In the genomic region with DNA sequence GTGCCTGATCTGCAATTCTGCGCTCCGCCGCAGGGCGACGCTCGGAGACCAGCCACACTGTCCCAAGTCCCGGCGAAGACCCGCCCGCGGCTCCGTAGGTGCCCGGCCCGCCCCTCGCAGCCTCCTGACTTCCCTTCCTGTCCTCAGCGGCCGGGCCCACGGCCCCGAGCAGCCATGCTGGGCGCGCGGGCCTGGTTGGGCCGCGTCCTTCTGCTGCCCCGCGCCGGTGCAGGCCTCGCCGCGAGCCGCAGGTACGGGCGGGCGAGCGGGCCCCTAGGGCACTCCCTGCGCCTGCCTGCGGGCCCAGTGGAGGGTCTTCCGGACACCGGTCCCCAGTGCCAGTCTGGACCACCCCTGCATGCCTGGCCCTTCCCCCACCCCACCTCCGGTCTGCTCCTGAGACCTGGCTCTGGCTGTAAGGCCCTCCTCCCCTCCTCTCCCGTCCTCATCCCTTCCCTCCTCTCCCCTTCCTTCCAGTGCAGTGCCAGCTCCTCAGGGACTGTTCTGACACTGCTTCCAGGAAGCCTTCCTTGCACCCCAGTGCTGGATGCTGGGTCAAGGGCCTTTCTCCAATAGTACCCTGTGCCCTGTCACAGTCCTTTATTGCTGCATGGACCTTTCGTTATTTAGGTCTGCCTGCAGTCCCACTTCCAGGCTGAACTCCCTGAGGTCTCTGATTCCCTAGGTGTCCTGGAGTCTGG, we compare ENCODE assay signal across 1 cellular context.
A peak's percentile ranks its signal among the peaks of the same experiment; 100 is the strongest.
TF ChIP-seq lines count a peak whose summit lies in the region.

A gene (plus strand): TSS at position 140 of the 701 bp plus-strand sequence. CDS start 35 bp downstream, at position 175.

TF ChIP-seq in HepG2, 621 proteins besides CTCF, POLR2A, EP300 and RAD21 (continued from another document and continues in another):
- TF ChIP-seq, protein P1, sequence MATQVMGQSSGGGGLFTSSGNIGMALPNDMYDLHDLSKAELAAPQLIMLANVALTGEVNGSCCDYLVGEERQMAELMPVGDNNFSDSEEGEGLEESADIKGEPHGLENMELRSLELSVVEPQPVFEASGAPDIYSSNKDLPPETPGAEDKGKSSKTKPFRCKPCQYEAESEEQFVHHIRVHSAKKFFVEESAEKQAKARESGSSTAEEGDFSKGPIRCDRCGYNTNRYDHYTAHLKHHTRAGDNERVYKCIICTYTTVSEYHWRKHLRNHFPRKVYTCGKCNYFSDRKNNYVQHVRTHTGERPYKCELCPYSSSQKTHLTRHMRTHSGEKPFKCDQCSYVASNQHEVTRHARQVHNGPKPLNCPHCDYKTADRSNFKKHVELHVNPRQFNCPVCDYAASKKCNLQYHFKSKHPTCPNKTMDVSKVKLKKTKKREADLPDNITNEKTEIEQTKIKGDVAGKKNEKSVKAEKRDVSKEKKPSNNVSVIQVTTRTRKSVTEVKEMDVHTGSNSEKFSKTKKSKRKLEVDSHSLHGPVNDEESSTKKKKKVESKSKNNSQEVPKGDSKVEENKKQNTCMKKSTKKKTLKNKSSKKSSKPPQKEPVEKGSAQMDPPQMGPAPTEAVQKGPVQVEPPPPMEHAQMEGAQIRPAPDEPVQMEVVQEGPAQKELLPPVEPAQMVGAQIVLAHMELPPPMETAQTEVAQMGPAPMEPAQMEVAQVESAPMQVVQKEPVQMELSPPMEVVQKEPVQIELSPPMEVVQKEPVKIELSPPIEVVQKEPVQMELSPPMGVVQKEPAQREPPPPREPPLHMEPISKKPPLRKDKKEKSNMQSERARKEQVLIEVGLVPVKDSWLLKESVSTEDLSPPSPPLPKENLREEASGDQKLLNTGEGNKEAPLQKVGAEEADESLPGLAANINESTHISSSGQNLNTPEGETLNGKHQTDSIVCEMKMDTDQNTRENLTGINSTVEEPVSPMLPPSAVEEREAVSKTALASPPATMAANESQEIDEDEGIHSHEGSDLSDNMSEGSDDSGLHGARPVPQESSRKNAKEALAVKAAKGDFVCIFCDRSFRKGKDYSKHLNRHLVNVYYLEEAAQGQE (IDR thresholded peaks at IDR 0.05; ENCODE audit: borderline replicate concordance in 1 of 2, low read depth in 1 of 2, low read length in 2 of 2) = no peak; a peak in 1 of 4 replicates
- TF ChIP-seq, protein P2, sequence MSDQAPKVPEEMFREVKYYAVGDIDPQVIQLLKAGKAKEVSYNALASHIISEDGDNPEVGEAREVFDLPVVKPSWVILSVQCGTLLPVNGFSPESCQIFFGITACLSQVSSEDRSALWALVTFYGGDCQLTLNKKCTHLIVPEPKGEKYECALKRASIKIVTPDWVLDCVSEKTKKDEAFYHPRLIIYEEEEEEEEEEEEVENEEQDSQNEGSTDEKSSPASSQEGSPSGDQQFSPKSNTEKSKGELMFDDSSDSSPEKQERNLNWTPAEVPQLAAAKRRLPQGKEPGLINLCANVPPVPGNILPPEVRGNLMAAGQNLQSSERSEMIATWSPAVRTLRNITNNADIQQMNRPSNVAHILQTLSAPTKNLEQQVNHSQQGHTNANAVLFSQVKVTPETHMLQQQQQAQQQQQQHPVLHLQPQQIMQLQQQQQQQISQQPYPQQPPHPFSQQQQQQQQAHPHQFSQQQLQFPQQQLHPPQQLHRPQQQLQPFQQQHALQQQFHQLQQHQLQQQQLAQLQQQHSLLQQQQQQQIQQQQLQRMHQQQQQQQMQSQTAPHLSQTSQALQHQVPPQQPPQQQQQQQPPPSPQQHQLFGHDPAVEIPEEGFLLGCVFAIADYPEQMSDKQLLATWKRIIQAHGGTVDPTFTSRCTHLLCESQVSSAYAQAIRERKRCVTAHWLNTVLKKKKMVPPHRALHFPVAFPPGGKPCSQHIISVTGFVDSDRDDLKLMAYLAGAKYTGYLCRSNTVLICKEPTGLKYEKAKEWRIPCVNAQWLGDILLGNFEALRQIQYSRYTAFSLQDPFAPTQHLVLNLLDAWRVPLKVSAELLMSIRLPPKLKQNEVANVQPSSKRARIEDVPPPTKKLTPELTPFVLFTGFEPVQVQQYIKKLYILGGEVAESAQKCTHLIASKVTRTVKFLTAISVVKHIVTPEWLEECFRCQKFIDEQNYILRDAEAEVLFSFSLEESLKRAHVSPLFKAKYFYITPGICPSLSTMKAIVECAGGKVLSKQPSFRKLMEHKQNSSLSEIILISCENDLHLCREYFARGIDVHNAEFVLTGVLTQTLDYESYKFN (CRISPR knock-in tag; conservative IDR thresholded peaks at IDR 0.05) = no peak; the same call in 1 of the 2 replicates
- TF ChIP-seq ZNF605 (CRISPR knock-in tag; IDR thresholded peaks at IDR 0.05) = no peak; the same call in 1 of the 2 replicates
- peak; percentile 89 for TF ChIP-seq NFKB2 (CRISPR knock-in tag; IDR thresholded peaks at IDR 0.05; ENCODE audit: borderline replicate concordance)
- no peak for TF ChIP-seq PCBP2 (optimal IDR thresholded peaks at IDR 0.05; ENCODE audit: low read depth, low read length, poor library complexity, severe bottlenecking)
- TF ChIP-seq RFX5 (IDR thresholded peaks at IDR 0.05; ENCODE audit: low read depth, low read length) = no peak; the same call in 1 of the 2 replicates
- peak; percentile 55; the same call in 1 of the 2 replicates for TF ChIP-seq ZNF607 (CRISPR knock-in tag; IDR thresholded peaks at IDR 0.05; ENCODE audit: borderline replicate concordance)
- TF ChIP-seq ZNF10 (CRISPR knock-in tag; IDR thresholded peaks at IDR 0.05; ENCODE audit: borderline replicate concordance, low read depth) = no peak
- TF ChIP-seq ZNF670 (CRISPR knock-in tag; IDR thresholded peaks at IDR 0.05; ENCODE audit: borderline replicate concordance) = no peak; the same call in 1 of the 2 replicates
- TF ChIP-seq ZNF674 (CRISPR knock-in tag; IDR thresholded peaks at IDR 0.05; ENCODE audit: low read depth) = no peak
- TF ChIP-seq, protein P3, sequence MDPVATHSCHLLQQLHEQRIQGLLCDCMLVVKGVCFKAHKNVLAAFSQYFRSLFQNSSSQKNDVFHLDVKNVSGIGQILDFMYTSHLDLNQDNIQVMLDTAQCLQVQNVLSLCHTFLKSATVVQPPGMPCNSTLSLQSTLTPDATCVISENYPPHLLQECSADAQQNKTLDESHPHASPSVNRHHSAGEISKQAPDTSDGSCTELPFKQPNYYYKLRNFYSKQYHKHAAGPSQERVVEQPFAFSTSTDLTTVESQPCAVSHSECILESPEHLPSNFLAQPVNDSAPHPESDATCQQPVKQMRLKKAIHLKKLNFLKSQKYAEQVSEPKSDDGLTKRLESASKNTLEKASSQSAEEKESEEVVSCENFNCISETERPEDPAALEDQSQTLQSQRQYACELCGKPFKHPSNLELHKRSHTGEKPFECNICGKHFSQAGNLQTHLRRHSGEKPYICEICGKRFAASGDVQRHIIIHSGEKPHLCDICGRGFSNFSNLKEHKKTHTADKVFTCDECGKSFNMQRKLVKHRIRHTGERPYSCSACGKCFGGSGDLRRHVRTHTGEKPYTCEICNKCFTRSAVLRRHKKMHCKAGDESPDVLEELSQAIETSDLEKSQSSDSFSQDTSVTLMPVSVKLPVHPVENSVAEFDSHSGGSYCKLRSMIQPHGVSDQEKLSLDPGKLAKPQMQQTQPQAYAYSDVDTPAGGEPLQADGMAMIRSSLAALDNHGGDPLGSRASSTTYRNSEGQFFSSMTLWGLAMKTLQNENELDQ (CRISPR knock-in tag; IDR thresholded peaks at IDR 0.05; ENCODE audit: borderline replicate concordance) = no peak
- TF ChIP-seq, protein P4, sequence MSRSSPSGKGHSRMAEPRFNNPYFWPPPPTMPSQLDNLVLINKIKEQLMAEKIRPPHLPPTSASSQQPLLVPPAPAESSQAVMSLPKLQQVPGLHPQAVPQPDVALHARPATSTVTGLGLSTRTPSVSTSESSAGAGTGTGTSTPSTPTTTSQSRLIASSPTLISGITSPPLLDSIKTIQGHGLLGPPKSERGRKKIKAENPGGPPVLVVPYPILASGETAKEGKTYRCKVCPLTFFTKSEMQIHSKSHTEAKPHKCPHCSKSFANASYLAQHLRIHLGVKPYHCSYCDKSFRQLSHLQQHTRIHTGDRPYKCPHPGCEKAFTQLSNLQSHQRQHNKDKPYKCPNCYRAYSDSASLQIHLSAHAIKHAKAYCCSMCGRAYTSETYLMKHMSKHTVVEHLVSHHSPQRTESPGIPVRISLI (CRISPR knock-in tag; IDR thresholded peaks at IDR 0.05; ENCODE audit: borderline replicate concordance) = peak; percentile 51; the same call in 1 of the 2 replicates
- TF ChIP-seq NCOA2 (CRISPR knock-in tag; IDR thresholded peaks at IDR 0.05) = no peak; the same call in none of the 2 replicates
- TF ChIP-seq, protein P5, sequence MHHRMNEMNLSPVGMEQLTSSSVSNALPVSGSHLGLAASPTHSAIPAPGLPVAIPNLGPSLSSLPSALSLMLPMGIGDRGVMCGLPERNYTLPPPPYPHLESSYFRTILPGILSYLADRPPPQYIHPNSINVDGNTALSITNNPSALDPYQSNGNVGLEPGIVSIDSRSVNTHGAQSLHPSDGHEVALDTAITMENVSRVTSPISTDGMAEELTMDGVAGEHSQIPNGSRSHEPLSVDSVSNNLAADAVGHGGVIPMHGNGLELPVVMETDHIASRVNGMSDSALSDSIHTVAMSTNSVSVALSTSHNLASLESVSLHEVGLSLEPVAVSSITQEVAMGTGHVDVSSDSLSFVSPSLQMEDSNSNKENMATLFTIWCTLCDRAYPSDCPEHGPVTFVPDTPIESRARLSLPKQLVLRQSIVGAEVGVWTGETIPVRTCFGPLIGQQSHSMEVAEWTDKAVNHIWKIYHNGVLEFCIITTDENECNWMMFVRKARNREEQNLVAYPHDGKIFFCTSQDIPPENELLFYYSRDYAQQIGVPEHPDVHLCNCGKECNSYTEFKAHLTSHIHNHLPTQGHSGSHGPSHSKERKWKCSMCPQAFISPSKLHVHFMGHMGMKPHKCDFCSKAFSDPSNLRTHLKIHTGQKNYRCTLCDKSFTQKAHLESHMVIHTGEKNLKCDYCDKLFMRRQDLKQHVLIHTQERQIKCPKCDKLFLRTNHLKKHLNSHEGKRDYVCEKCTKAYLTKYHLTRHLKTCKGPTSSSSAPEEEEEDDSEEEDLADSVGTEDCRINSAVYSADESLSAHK (CRISPR knock-in tag; IDR thresholded peaks at IDR 0.05; ENCODE audit: borderline replicate concordance) = no peak
- no peak for TF ChIP-seq NFRKB (IDR thresholded peaks at IDR 0.05)
- no peak for TF ChIP-seq CC2D1A (CRISPR knock-in tag; IDR thresholded peaks at IDR 0.05)
- peak; percentile 79; the same call in 1 of the 2 replicates for TF ChIP-seq HOXD1 (CRISPR knock-in tag; IDR thresholded peaks at IDR 0.05)
- 0 out of 2 replicates have a peak, but pooled peaks have one; percentile 58 for TF ChIP-seq ZBTB3 (CRISPR knock-in tag; IDR thresholded peaks at IDR 0.05; ENCODE audit: borderline replicate concordance, low read depth)
- peak; percentile 19; the same call in 1 of the 2 replicates for TF ChIP-seq EED (CRISPR knock-in tag; IDR thresholded peaks at IDR 0.05)
- TF ChIP-seq HHEX (CRISPR knock-in tag; IDR thresholded peaks at IDR 0.05) = no peak
- TF ChIP-seq, protein P6, sequence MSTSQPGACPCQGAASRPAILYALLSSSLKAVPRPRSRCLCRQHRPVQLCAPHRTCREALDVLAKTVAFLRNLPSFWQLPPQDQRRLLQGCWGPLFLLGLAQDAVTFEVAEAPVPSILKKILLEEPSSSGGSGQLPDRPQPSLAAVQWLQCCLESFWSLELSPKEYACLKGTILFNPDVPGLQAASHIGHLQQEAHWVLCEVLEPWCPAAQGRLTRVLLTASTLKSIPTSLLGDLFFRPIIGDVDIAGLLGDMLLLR (CRISPR knock-in tag; IDR thresholded peaks at IDR 0.05) = 0 out of 2 replicates have a peak, but pooled peaks have one; percentile 20
- peak; percentile 89 for TF ChIP-seq ZNF788 (CRISPR knock-in tag; IDR thresholded peaks at IDR 0.05; ENCODE audit: borderline replicate concordance)
- TF ChIP-seq, protein P7, sequence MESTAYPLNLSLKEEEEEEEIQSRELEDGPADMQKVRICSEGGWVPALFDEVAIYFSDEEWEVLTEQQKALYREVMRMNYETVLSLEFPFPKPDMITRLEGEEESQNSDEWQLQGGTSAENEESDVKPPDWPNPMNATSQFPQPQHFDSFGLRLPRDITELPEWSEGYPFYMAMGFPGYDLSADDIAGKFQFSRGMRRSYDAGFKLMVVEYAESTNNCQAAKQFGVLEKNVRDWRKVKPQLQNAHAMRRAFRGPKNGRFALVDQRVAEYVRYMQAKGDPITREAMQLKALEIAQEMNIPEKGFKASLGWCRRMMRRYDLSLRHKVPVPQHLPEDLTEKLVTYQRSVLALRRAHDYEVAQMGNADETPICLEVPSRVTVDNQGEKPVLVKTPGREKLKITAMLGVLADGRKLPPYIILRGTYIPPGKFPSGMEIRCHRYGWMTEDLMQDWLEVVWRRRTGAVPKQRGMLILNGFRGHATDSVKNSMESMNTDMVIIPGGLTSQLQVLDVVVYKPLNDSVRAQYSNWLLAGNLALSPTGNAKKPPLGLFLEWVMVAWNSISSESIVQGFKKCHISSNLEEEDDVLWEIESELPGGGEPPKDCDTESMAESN (CRISPR knock-in tag; conservative IDR thresholded peaks at IDR 0.05) = peak; percentile 93
- TF ChIP-seq, protein P8, sequence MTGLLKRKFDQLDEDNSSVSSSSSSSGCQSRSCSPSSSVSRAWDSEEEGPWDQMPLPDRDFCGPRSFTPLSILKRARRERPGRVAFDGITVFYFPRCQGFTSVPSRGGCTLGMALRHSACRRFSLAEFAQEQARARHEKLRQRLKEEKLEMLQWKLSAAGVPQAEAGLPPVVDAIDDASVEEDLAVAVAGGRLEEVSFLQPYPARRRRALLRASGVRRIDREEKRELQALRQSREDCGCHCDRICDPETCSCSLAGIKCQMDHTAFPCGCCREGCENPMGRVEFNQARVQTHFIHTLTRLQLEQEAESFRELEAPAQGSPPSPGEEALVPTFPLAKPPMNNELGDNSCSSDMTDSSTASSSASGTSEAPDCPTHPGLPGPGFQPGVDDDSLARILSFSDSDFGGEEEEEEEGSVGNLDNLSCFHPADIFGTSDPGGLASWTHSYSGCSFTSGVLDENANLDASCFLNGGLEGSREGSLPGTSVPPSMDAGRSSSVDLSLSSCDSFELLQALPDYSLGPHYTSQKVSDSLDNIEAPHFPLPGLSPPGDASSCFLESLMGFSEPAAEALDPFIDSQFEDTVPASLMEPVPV (CRISPR knock-in tag; IDR thresholded peaks at IDR 0.05) = peak; percentile 51; the same call in 1 of the 2 replicates
- peak; percentile 80 for TF ChIP-seq ZNF543 (CRISPR knock-in tag; IDR thresholded peaks at IDR 0.05)
- no peak for TF ChIP-seq NCOR1 (IDR thresholded peaks at IDR 0.05; ENCODE audit: borderline replicate concordance, low read length)
- peak; percentile 69; the same call in 1 of the 2 replicates for TF ChIP-seq FOXM1 (CRISPR knock-in tag; IDR thresholded peaks at IDR 0.05)
- 0 out of 2 replicates have a peak, but pooled peaks have one; percentile 33 for TF ChIP-seq REL (CRISPR knock-in tag; conservative IDR thresholded peaks at IDR 0.05)
- TF ChIP-seq NFYB (CRISPR knock-in tag; IDR thresholded peaks at IDR 0.05) = no peak
- TF ChIP-seq PAX8 (CRISPR knock-in tag; IDR thresholded peaks at IDR 0.05; ENCODE audit: borderline replicate concordance) = no peak
- TF ChIP-seq CHCHD3 (CRISPR knock-in tag; IDR thresholded peaks at IDR 0.05) = peak; percentile 74; the same call in 1 of the 2 replicates
